In the genomic region with DNA sequence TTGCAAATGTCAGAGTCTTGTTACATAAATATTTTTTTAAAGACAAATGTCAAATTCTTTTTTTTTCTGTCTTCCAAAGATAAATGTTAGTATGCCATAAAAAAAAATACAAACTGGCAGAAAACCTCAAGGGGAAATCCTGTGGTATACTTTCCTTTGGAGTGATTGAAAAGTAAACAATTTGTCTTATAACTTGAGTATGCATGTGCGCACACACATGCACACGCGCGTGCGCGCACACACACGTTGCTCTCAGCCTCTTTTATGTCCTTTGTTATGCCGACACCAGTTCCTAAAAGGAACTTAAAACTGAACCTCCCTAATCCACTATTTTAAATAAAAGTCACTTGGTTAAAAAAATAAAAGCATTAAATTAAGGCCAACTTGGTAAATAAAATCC, we compare ENCODE assay signal across 12 cellular contexts. TPM values are rescaled to one million over a fixed set of nuclear protein-coding genes. Genes with fewer than 3 reads are reported as not detected.
DNase-seq lines count a peak whose midpoint lies in the region; ATAC-seq, FAIRE-seq and TF ChIP-seq lines count a peak whose summit lies in the region.
"Had no signal": no experiment of that assay in that cellular context is flagged by ENCODE, and none has a peak within 500 bp of the region (broad histone marks: within the 10 kb centered on the region; RNA-seq: fewer than 3 reads in every experiment).

No MANE protein-coding gene starts in this region.

- 71% methylated on average over 8 of the region's 8 CpGs for WGBS in right cardiac atrium
- 41 to 43% methylated on average over 8 of the region's 8 CpGs for WGBS in upper lobe of left lung, 2 donors

- H3K36me3 ChIP-seq in upper lobe of left lung: peaks cover 7 to 41% (median 16%) of the 10 kb centered on the region in 4 donors

- H3K4me1 ChIP-seq in right cardiac atrium (ENCODE audit: control insufficient read depth, insufficient read depth, low read length) (peaks cover 16% of the 10 kb centered on the region), upper lobe of left lung (peaks cover 60 to 75% (median 70%) of the 10 kb centered on the region in 4 donors)

- H3K27me3 ChIP-seq in right cardiac atrium (ENCODE audit: control insufficient read depth, insufficient read depth) (no peaks in the 10 kb centered on the region), upper lobe of left lung (no peaks in the 10 kb centered on the region)
- H3K27me3 ChIP-seq: gastroesophageal sphincter had no signal

- peak in 2 of 3 donors; percentile 33 to 56 for DNase-seq in right cardiac atrium
- no peak for DNase-seq in left cardiac atrium
- peak; percentile 48 for DNase-seq in UCSD-AML1 (lab: John Stamatoyannopoulos, UW; ENCODE audit: unreplicated experiment)
- DNase-seq in upper lobe of left lung: peak in 1 of 2 donors; percentile 73
- no peak for DNase-seq in chondrocyte (ENCODE audit: low spot score)
- DNase-seq in midbrain (lab: John Stamatoyannopoulos, UW): no peak
- no peak for DNase-seq in NCI-H82 (lab: John Stamatoyannopoulos, UW)
- DNase-seq: cortex of kidney; stimulated activated CD4-positive, alpha-beta T cell treated with anti-CD3 and anti-CD28 coated beads, Interleukin-12 subunit alpha, Interleukin-12 subunit beta, amount 100 ng/mL, for 4 hours had no signal

- FAIRE-seq in endometrium (lab: Jason Lieb, UNC): peak; percentile 15

- H3K4me3 Mint-ChIP-seq in chondrocyte (ENCODE audit: unreplicated experiment): no peak overlapping the region

- no peak for TF ChIP-seq POLR2A in upper lobe of left lung (IDR thresholded peaks at IDR 0.05)

- H3K9me3 Mint-ChIP-seq in chondrocyte (ENCODE audit: low read depth): no peaks in the 10 kb centered on the region

- ATAC-seq in right cardiac atrium: no peak
- no peak for ATAC-seq in left cardiac atrium
- ATAC-seq in upper lobe of left lung (ENCODE audit: low FRiP score in 2 of 2): no peak
- ATAC-seq: gastroesophageal sphincter had no signal

- TF ChIP-seq CTCF in upper lobe of left lung (IDR thresholded peaks at IDR 0.05): no peak
- TF ChIP-seq CTCF in chondrocyte (IDR thresholded peaks at IDR 0.05): no peak

- TF ChIP-seq EP300 in upper lobe of left lung (IDR thresholded peaks at IDR 0.05): no peak

- no peak overlapping the region for H3K4me3 ChIP-seq in right cardiac atrium (ENCODE audit: low read length)
- no peak overlapping the region for H3K4me3 ChIP-seq in upper lobe of left lung
- H3K4me3 ChIP-seq: gastroesophageal sphincter had no signal

- intact Hi-C loops in right cardiac atrium (cut with DNase I): no loop called here
- intact Hi-C loops in left cardiac atrium (cut with DNase I): no loop called here

- H3K27ac ChIP-seq in right cardiac atrium (ENCODE audit: low read length) (no peak overlapping the region), upper lobe of left lung (peak overlapping the region in 3 of 4 donors; percentile 9 to 75 (median 69))
- H3K27ac ChIP-seq: C4-2B had no signal

- H3K9me3 ChIP-seq in right cardiac atrium (ENCODE audit: control insufficient read depth, low read length) (no peaks in the 10 kb centered on the region), upper lobe of left lung (no peaks in the 10 kb centered on the region)
- H3K9me3 ChIP-seq: gastroesophageal sphincter had no signal

- no peaks in the 10 kb centered on the region for H3K27me3 Mint-ChIP-seq in chondrocyte (ENCODE audit: low read depth)

- peaks cover 2% of the 10 kb centered on the region for H3K36me3 Mint-ChIP-seq in chondrocyte (ENCODE audit: low read depth)

- H3K4me1 Mint-ChIP-seq in chondrocyte (ENCODE audit: low read depth): peaks cover 66% of the 10 kb centered on the region

- no peak overlapping the region for H3K27ac Mint-ChIP-seq in chondrocyte (ENCODE audit: unreplicated experiment)

RNA-seq across cellular contexts. Expression of a gene that starts 58.0 kb away (rescaled TPM):
- total RNA-seq in right cardiac atrium: 100 to 1,000 TPM; 196 to 255 (median 212) TPM
- 77.7 TPM for polyA plus RNA-seq in right cardiac atrium
- total RNA-seq in left cardiac atrium: 100 to 1,000 TPM; 234 to 243 TPM
- 100 to 1,000 TPM in 5 of 6 donors, 10 to 100 TPM in 1; 82.8 to 385 (median 285) TPM for total RNA-seq in upper lobe of left lung
- total RNA-seq in chondrocyte: 25.7 to 52.2 TPM (median 28.4 TPM) in 3 replicates

Comparison
In these comparisons a context has a peak if more than half of its experiments do, and no peak if none do; other contexts are left out.
1. DNase-seq: peak in right cardiac atrium (2 of 3) and UCSD-AML1 (single experiment); none in left cardiac atrium (single experiment), chondrocyte (single experiment), midbrain (single experiment) and NCI-H82 (single experiment).